8 cellular contexts compared by ENCODE assay signal in genomic region chr21:42061866-42062542, GRCh38.
DNase-seq lines count a peak whose midpoint lies in the region; ATAC-seq and TF ChIP-seq lines count a peak whose summit lies in the region.

No MANE protein-coding gene starts in this region.

- DNase-seq in NCI-H2171 treated with DMSO at 0.1 percent for 48 hours (lab: John Stamatoyannopoulos, UW) (peak; percentile 18), NCI-H2171 (lab: John Stamatoyannopoulos, UW) (no peak), memory B cell (ENCODE audit: low spot score in 2 of 2) (peak in 1 of 2 donors; percentile 25), caudate nucleus (lab: John Stamatoyannopoulos, UW) (no peak), NCI-H1048 (lab: John Stamatoyannopoulos, UW) (no peak), GM20000 (ENCODE audit: low spot score) (no peak)
- peak; percentile 61 for DNase-seq in activated CD4-positive, CD25-positive, alpha-beta regulatory T cell treated with anti-CD3 and anti-CD28 coated beads, Interleukin-2, amount 50 U/mL, for 72 hours

- H3K27ac Mint-ChIP-seq in memory B cell = peak overlapping the region; percentile 95

- peak overlapping the region; percentile 93 for H3K4me3 Mint-ChIP-seq in memory B cell

- no peaks in the 10 kb centered on the region for H3K9me3 Mint-ChIP-seq in memory B cell

- ATAC-seq in HG03196 (IDR thresholded peaks at IDR 0.05; ENCODE audit: unreplicated experiment) (peak; percentile 23), memory B cell (ENCODE audit: low read depth) (peak; percentile 52)

- peaks cover 69% of the 10 kb centered on the region for H3K4me1 Mint-ChIP-seq in memory B cell

- H3K36me3 Mint-ChIP-seq in memory B cell = no peaks in the 10 kb centered on the region

- H3K27ac ChIP-seq in caudate nucleus (ENCODE audit: low read depth, low read length) = no peak overlapping the region

- no peak for TF ChIP-seq CTCF in GM20000 (IDR thresholded peaks at IDR 0.05; ENCODE audit: extremely low read depth, missing control alignments)

- no peaks in the 10 kb centered on the region for H3K27me3 Mint-ChIP-seq in memory B cell

Comparison
In these comparisons a context has a peak if more than half of its experiments do, and no peak if none do; other contexts are left out.
1. DNase-seq: peak in NCI-H2171 treated with DMSO at 0.1 percent for 48 hours (single experiment) and activated CD4-positive, CD25-positive, alpha-beta regulatory T cell treated with anti-CD3 and anti-CD28 coated beads, Interleukin-2, amount 50 U/mL, for 72 hours (single experiment); none in NCI-H2171 (single experiment), caudate nucleus (0 of 61), NCI-H1048 (single experiment) and GM20000 (single experiment).